ENCODE assay signal across 22 cellular contexts in genomic region chr3:115164374-115165221, GRCh38. TPM values are rescaled to one million over a fixed set of nuclear protein-coding genes. Genes with fewer than 3 reads are reported as not detected.
DNase-seq lines count a peak whose midpoint lies in the region; ATAC-seq, FAIRE-seq and TF ChIP-seq lines count a peak whose summit lies in the region.
"Had no signal": no experiment of that assay in that cellular context is flagged by ENCODE, and none has a peak within 500 bp of the region (broad histone marks: within the 10 kb centered on the region; RNA-seq: fewer than 3 reads in every experiment).

No MANE protein-coding gene starts in this region.

- WGBS in neuronal stem cell (ENCODE audit: extremely low coverage in 2 of 2, insufficient read length in 2 of 2, insufficient replicate concordance in 1 of 2), 2 donors, result no CpG with 5 or more reads among the region's 3 CpGs

- intact Hi-C loops in activated CD4-positive, alpha-beta T cell treated with anti-CD3 and anti-CD28 coated beads, Interleukin-2, amount 10 ng/mL, durations not matched to agents 24 days and 14 days (cut with micrococcal nuclease), result loop anchor here (1.0 kb wide), 2 partner anchors 7 to 17 kb away; partner anchors contain the start of gene ZBTB20

- peak; percentile 35 for ATAC-seq in activated naive CD8-positive, alpha-beta T cell treated with anti-CD3 and anti-CD28 coated beads, Interleukin-2, amount 50 U/mL, for 24 hours
- ATAC-seq in HG03175 (IDR thresholded peaks at IDR 0.05; ENCODE audit: unreplicated experiment), result no peak
- no peak for ATAC-seq in GM18505 (IDR thresholded peaks at IDR 0.05; ENCODE audit: unreplicated experiment)
- ATAC-seq: gastroesophageal sphincter, Panc1, right cardiac atrium, SK-N-SH treated with all-trans-retinoic acid at 6 μM for 48 hours had no signal

- no peaks in the 10 kb centered on the region for H3K9me2 ChIP-seq in Loucy (replicated peaks; ENCODE audit: low read depth, low read length)

- H3K79me2 ChIP-seq in Loucy (ENCODE audit: insufficient read depth, low read length), result no peaks in the 10 kb centered on the region

- peak overlapping the region; percentile 44 for H3K9ac ChIP-seq in Loucy (ENCODE audit: low read depth, low read length, poor library complexity, severe bottlenecking)
- H3K9ac ChIP-seq in neuronal stem cell (ENCODE audit: low read depth, low read length, poor library complexity), result no peak overlapping the region

- peak overlapping the region; percentile 59 for H3K4me2 ChIP-seq in Loucy (ENCODE audit: low read depth, low read length, poor library complexity, severe bottlenecking)
- no peak overlapping the region for H3K4me2 ChIP-seq in neuronal stem cell (ENCODE audit: insufficient read depth, low read length, poor library complexity, severe bottlenecking)

- H3K36me3 ChIP-seq in Loucy (ENCODE audit: insufficient read depth, low read length) (no peaks in the 10 kb centered on the region), neuronal stem cell (replicated peaks in 1 of 2; ENCODE audit: control insufficient read depth in 2 of 2, insufficient read depth in 2 of 2, low read length in 2 of 2) (no peaks in the 10 kb centered on the region)
- H3K36me3 ChIP-seq: gastroesophageal sphincter had no signal

- H4K8ac ChIP-seq in neuronal stem cell (ENCODE audit: low read depth, low read length), result no peak overlapping the region

- H2AFZ ChIP-seq in Loucy (ENCODE audit: low read length) (peak overlapping the region; percentile 30), neuronal stem cell (ENCODE audit: low read length) (peak overlapping the region; percentile 38)

- no peak overlapping the region for H2BK120ac ChIP-seq in neuronal stem cell (ENCODE audit: low read depth, low read length)

- no peaks in the 10 kb centered on the region for H3K27me3 Mint-ChIP-seq in activated CD4-positive, alpha-beta T cell treated with anti-CD3 and anti-CD28 coated beads, Interleukin-2, amount 10 ng/mL, durations not matched to agents 24 days and 14 days
- H3K27me3 Mint-ChIP-seq in activated naive CD8-positive, alpha-beta T cell treated with anti-CD3 and anti-CD28 coated beads, Interleukin-2, amount 50 U/mL, for 24 hours, result no peaks in the 10 kb centered on the region
- H3K27me3 Mint-ChIP-seq: IgD-negative memory B cell had no signal

- no peak overlapping the region for H3K4me3 Mint-ChIP-seq in activated CD4-positive, alpha-beta T cell treated with anti-CD3 and anti-CD28 coated beads, Interleukin-2, amount 10 ng/mL, durations not matched to agents 24 days and 14 days
- no peak overlapping the region for H3K4me3 Mint-ChIP-seq in activated naive CD8-positive, alpha-beta T cell treated with anti-CD3 and anti-CD28 coated beads, Interleukin-2, amount 50 U/mL, for 24 hours
- H3K4me3 Mint-ChIP-seq: CD14-positive monocyte had no signal

- H3K18ac ChIP-seq in neuronal stem cell (ENCODE audit: low read length), result no peak overlapping the region

- H3K4me3 ChIP-seq in Loucy (ENCODE audit: low read length, poor library complexity, severe bottlenecking), result peak overlapping the region; percentile 21
- no peak overlapping the region for H3K4me3 ChIP-seq in neuronal stem cell (ENCODE audit: low read length in 2 of 2)
- H3K4me3 ChIP-seq: gastroesophageal sphincter had no signal

- H4K20me1 ChIP-seq in Loucy (ENCODE audit: insufficient read depth, low read length, poor library complexity, severe bottlenecking), result no peaks in the 10 kb centered on the region

- DNase-seq in activated CD4-positive, alpha-beta T cell treated with anti-CD3 and anti-CD28 coated beads, Interleukin-2, amount 10 ng/mL, durations not matched to agents 24 days and 14 days, result peak; percentile 52
- DNase-seq in activated CD4-positive, alpha-beta T cell treated with anti-CD3 and anti-CD28 coated beads, Interleukin-2, amount 50 U/mL, for 48 hours, result no peak
- no peak for DNase-seq in activated naive CD8-positive, alpha-beta T cell treated with anti-CD3 and anti-CD28 coated beads, Interleukin-2, amount 50 U/mL, for 24 hours
- DNase-seq in neuronal stem cell (ENCODE audit: low spot score) (no peak), GM19239 (ENCODE audit: insufficient read length, low spot score) (no peak)
- DNase-seq: 8988T; amygdala; NCI-H1105 treated with DMSO at 0.1 percent for 48 hours; NCI-H774; right cardiac atrium; stimulated activated CD4-positive, alpha-beta T cell treated with anti-CD3 and anti-CD28 coated beads, Interleukin-4, amount 100 ng/mL, for 4 hours; trophoblast cell had no signal

- H3K4me1 Mint-ChIP-seq in activated CD4-positive, alpha-beta T cell treated with anti-CD3 and anti-CD28 coated beads, Interleukin-2, amount 10 ng/mL, durations not matched to agents 24 days and 14 days, result peaks cover 28% of the 10 kb centered on the region
- peaks cover 33% of the 10 kb centered on the region for H3K4me1 Mint-ChIP-seq in activated naive CD8-positive, alpha-beta T cell treated with anti-CD3 and anti-CD28 coated beads, Interleukin-2, amount 50 U/mL, for 24 hours
- H3K4me1 Mint-ChIP-seq: CD14-positive monocyte had no signal

- peaks cover 10% of the 10 kb centered on the region; the same call in 1 of the 2 replicates for H3F3A ChIP-seq in Loucy (ENCODE audit: low read depth)

- H3K4me1 ChIP-seq in Loucy (ENCODE audit: insufficient read depth, low read length, poor library complexity, severe bottlenecking) (peaks cover 45% of the 10 kb centered on the region), neuronal stem cell (ENCODE audit: control insufficient read depth in 2 of 2, insufficient read depth in 1 of 2, low read depth in 1 of 2, low read length in 2 of 2) (no peaks in the 10 kb centered on the region)
- H3K4me1 ChIP-seq: gastroesophageal sphincter had no signal

- H4K91ac ChIP-seq in neuronal stem cell (ENCODE audit: low read depth, low read length, poor library complexity), result no peak overlapping the region

- TF ChIP-seq CTCF in Loucy (conservative IDR thresholded peaks at IDR 0.05; ENCODE audit: low read length), result no peak

- no peaks in the 10 kb centered on the region for H3K9me3 Mint-ChIP-seq in activated CD4-positive, alpha-beta T cell treated with anti-CD3 and anti-CD28 coated beads, Interleukin-2, amount 10 ng/mL, durations not matched to agents 24 days and 14 days
- H3K9me3 Mint-ChIP-seq in activated naive CD8-positive, alpha-beta T cell treated with anti-CD3 and anti-CD28 coated beads, Interleukin-2, amount 50 U/mL, for 24 hours, result peaks cover 3% of the 10 kb centered on the region

- no peak overlapping the region for H3K14ac ChIP-seq in neuronal stem cell (ENCODE audit: low read length)

- H2BK5ac ChIP-seq in neuronal stem cell (ENCODE audit: low read length), result no peak overlapping the region

- no peaks in the 10 kb centered on the region for H3K79me1 ChIP-seq in neuronal stem cell (ENCODE audit: low read depth, low read length)

- no peak overlapping the region for H2AK5ac ChIP-seq in neuronal stem cell (ENCODE audit: low read depth, low read length)

- no peaks in the 10 kb centered on the region for H3K36me3 Mint-ChIP-seq in activated CD4-positive, alpha-beta T cell treated with anti-CD3 and anti-CD28 coated beads, Interleukin-2, amount 10 ng/mL, durations not matched to agents 24 days and 14 days (ENCODE audit: low read depth)
- peaks cover 2% of the 10 kb centered on the region for H3K36me3 Mint-ChIP-seq in activated naive CD8-positive, alpha-beta T cell treated with anti-CD3 and anti-CD28 coated beads, Interleukin-2, amount 50 U/mL, for 24 hours (ENCODE audit: low read depth)
- H3K36me3 Mint-ChIP-seq: CD14-positive monocyte had no signal

- H3K27ac Mint-ChIP-seq in activated CD4-positive, alpha-beta T cell treated with anti-CD3 and anti-CD28 coated beads, Interleukin-2, amount 10 ng/mL, durations not matched to agents 24 days and 14 days, result no peak overlapping the region
- peak overlapping the region; percentile 21 for H3K27ac Mint-ChIP-seq in activated naive CD8-positive, alpha-beta T cell treated with anti-CD3 and anti-CD28 coated beads, Interleukin-2, amount 50 U/mL, for 24 hours
- H3K27ac Mint-ChIP-seq: CD14-positive monocyte had no signal

- no peak overlapping the region for H3K27ac ChIP-seq in neuronal stem cell (replicated peaks; ENCODE audit: low read length)
- H3K27ac ChIP-seq: gastroesophageal sphincter, VCaP had no signal

- no peak overlapping the region for H2BK15ac ChIP-seq in neuronal stem cell (ENCODE audit: low read length)

- H2BK12ac ChIP-seq in neuronal stem cell (ENCODE audit: low read length), result no peak overlapping the region

- no peak overlapping the region for H3K23ac ChIP-seq in neuronal stem cell (ENCODE audit: low read depth, low read length, poor library complexity)

- H3K4ac ChIP-seq in neuronal stem cell (ENCODE audit: low read length), result no peak overlapping the region

- no peaks in the 10 kb centered on the region for H3K9me3 ChIP-seq in Loucy (ENCODE audit: insufficient read depth, low read depth, low read length)
- no peaks in the 10 kb centered on the region for H3K9me3 ChIP-seq in neuronal stem cell (replicated peaks in 1 of 2; ENCODE audit: control insufficient read depth in 2 of 2, insufficient read depth in 1 of 2, low read depth in 1 of 2, low read length in 2 of 2)
- H3K9me3 ChIP-seq: gastroesophageal sphincter had no signal

- no peak for TF ChIP-seq POLR2A in GM18505 (IDR thresholded peaks at IDR 0.05; ENCODE audit: borderline replicate concordance, extremely low read depth, insufficient read depth, insufficient read length)

- no peak for FAIRE-seq in GM19239 (lab: Jason Lieb, UNC)
- FAIRE-seq: colon had no signal

- H3K27me3 ChIP-seq in Loucy (ENCODE audit: insufficient read depth, low read length, poor library complexity, severe bottlenecking) (no peaks in the 10 kb centered on the region), neuronal stem cell (ENCODE audit: control insufficient read depth in 3 of 3, insufficient read depth in 3 of 3, low read depth in 1 of 3, low read length in 3 of 3) (no peaks in the 10 kb centered on the region)
- H3K27me3 ChIP-seq: gastroesophageal sphincter had no signal

RNA-seq across cellular contexts. Expression of gene ZBTB20, which starts 17.5 kb away (rescaled TPM):
- 1.6 and 2.3 TPM in 2 replicates for total RNA-seq in activated CD4-positive, alpha-beta T cell treated with anti-CD3 and anti-CD28 coated beads, Interleukin-2, amount 10 ng/mL, durations not matched to agents 24 days and 14 days
- 0.73 TPM for polyA plus RNA-seq in neuronal stem cell (2013, experiment 1 of 2)
- polyA plus RNA-seq in neuronal stem cell (2013, experiment 2 of 2), result 0.97 TPM
